Comparison of ENCODE assay signal across 8 cellular contexts in genomic region chr5:61673007-61673735, GRCh38.
DNase-seq lines count a peak whose midpoint lies in the region; ATAC-seq and TF ChIP-seq lines count a peak whose summit lies in the region.

No MANE protein-coding gene starts in this region.

- no peaks in the 10 kb centered on the region for H3K9me3 ChIP-seq in neural cell (ENCODE audit: low read length)

- H3K4me3 ChIP-seq in neural cell (ENCODE audit: low read length): no peak overlapping the region

- H3K27ac ChIP-seq in neural cell (ENCODE audit: low read length): peak overlapping the region; percentile 21

- H3K36me3 ChIP-seq in neural cell (ENCODE audit: insufficient read depth, low read length): no peaks in the 10 kb centered on the region

- no peaks in the 10 kb centered on the region for H3K79me2 ChIP-seq in neural cell (replicated peaks; ENCODE audit: insufficient read depth, low read length)

- no peak for TF ChIP-seq EP300 in neural cell (conservative IDR thresholded peaks at IDR 0.05; ENCODE audit: poor library complexity, severe bottlenecking)

- no peaks in the 10 kb centered on the region for H3K9me3 Mint-ChIP-seq in dendritic cell treated with granulocyte-macrophage colony-stimulating factor and Interleukin-4, amounts not matched to agents 40 ng/mL and 50 ng/mL, for 4 days
- H3K9me3 Mint-ChIP-seq in stimulated activated effector memory CD8-positive, alpha-beta T cell treated with anti-CD3 and anti-CD28 coated beads, Interleukin-12 subunit alpha, Interleukin-12 subunit beta, amount 100 ng/mL, for 72 hours: no peaks in the 10 kb centered on the region
- H3K9me3 Mint-ChIP-seq in activated CD4-positive, alpha-beta T cell treated with anti-CD3 and anti-CD28 coated beads, Interleukin-2, amount 10 ng/mL, durations not matched to agents 24 days and 14 days: no peaks in the 10 kb centered on the region

- no peak for TF ChIP-seq RAD21 in neural cell (conservative IDR thresholded peaks at IDR 0.05)

- peaks cover 9% of the 10 kb centered on the region for H3K27me3 Mint-ChIP-seq in dendritic cell treated with granulocyte-macrophage colony-stimulating factor and Interleukin-4, amounts not matched to agents 40 ng/mL and 50 ng/mL, for 4 days
- peaks cover 2% of the 10 kb centered on the region for H3K27me3 Mint-ChIP-seq in activated CD4-positive, alpha-beta T cell treated with anti-CD3 and anti-CD28 coated beads, Interleukin-2, amount 10 ng/mL, durations not matched to agents 24 days and 14 days

- no peak overlapping the region for H3K4me3 Mint-ChIP-seq in dendritic cell treated with granulocyte-macrophage colony-stimulating factor and Interleukin-4, amounts not matched to agents 40 ng/mL and 50 ng/mL, for 4 days
- no peak overlapping the region for H3K4me3 Mint-ChIP-seq in stimulated activated effector memory CD8-positive, alpha-beta T cell treated with anti-CD3 and anti-CD28 coated beads, Interleukin-12 subunit alpha, Interleukin-12 subunit beta, amount 100 ng/mL, for 72 hours
- no peak overlapping the region for H3K4me3 Mint-ChIP-seq in activated CD4-positive, alpha-beta T cell treated with anti-CD3 and anti-CD28 coated beads, Interleukin-2, amount 10 ng/mL, durations not matched to agents 24 days and 14 days

- H3F3A ChIP-seq in neural cell (ENCODE audit: insufficient read depth, low read length, poor library complexity, severe bottlenecking): no peaks in the 10 kb centered on the region

- no peak overlapping the region for H2AFZ ChIP-seq in neural cell (ENCODE audit: low read depth, low read length)

- DNase-seq in ELF-1 (ENCODE audit: low read depth, low spot score) (peak; percentile 50), NCI-H146 (lab: John Stamatoyannopoulos, UW) (peak; percentile 46), T1000 (lab: John Stamatoyannopoulos, UW) (no peak), NCI-H1092 treated with DMSO at 0.1 percent for 48 hours (lab: John Stamatoyannopoulos, UW) (no peak)
- no peak for DNase-seq in stimulated activated effector memory CD8-positive, alpha-beta T cell treated with anti-CD3 and anti-CD28 coated beads, Interleukin-12 subunit alpha, Interleukin-12 subunit beta, amount 100 ng/mL, for 72 hours (ENCODE audit: low spot score in 2 of 2)
- DNase-seq in activated CD4-positive, alpha-beta T cell treated with anti-CD3 and anti-CD28 coated beads, Interleukin-2, amount 10 ng/mL, durations not matched to agents 24 days and 14 days: no peak

- H3K27ac Mint-ChIP-seq in dendritic cell treated with granulocyte-macrophage colony-stimulating factor and Interleukin-4, amounts not matched to agents 40 ng/mL and 50 ng/mL, for 4 days: peak overlapping the region; percentile 60
- no peak overlapping the region for H3K27ac Mint-ChIP-seq in stimulated activated effector memory CD8-positive, alpha-beta T cell treated with anti-CD3 and anti-CD28 coated beads, Interleukin-12 subunit alpha, Interleukin-12 subunit beta, amount 100 ng/mL, for 72 hours
- no peak overlapping the region for H3K27ac Mint-ChIP-seq in activated CD4-positive, alpha-beta T cell treated with anti-CD3 and anti-CD28 coated beads, Interleukin-2, amount 10 ng/mL, durations not matched to agents 24 days and 14 days

- intact Hi-C loops in dendritic cell treated with granulocyte-macrophage colony-stimulating factor and Interleukin-4, amounts not matched to agents 40 ng/mL and 50 ng/mL, for 4 days (cut with micrococcal nuclease): no loop called here
- intact Hi-C loops in activated CD4-positive, alpha-beta T cell treated with anti-CD3 and anti-CD28 coated beads, Interleukin-2, amount 10 ng/mL, durations not matched to agents 24 days and 14 days (cut with micrococcal nuclease): no loop called here

- peaks cover 28% of the 10 kb centered on the region for H3K4me1 Mint-ChIP-seq in dendritic cell treated with granulocyte-macrophage colony-stimulating factor and Interleukin-4, amounts not matched to agents 40 ng/mL and 50 ng/mL, for 4 days (ENCODE audit: low read depth)
- no peaks in the 10 kb centered on the region for H3K4me1 Mint-ChIP-seq in stimulated activated effector memory CD8-positive, alpha-beta T cell treated with anti-CD3 and anti-CD28 coated beads, Interleukin-12 subunit alpha, Interleukin-12 subunit beta, amount 100 ng/mL, for 72 hours
- H3K4me1 Mint-ChIP-seq in activated CD4-positive, alpha-beta T cell treated with anti-CD3 and anti-CD28 coated beads, Interleukin-2, amount 10 ng/mL, durations not matched to agents 24 days and 14 days: no peaks in the 10 kb centered on the region

- no peaks in the 10 kb centered on the region for H4K20me1 ChIP-seq in neural cell (ENCODE audit: insufficient read depth)

- no peaks in the 10 kb centered on the region for H3K36me3 Mint-ChIP-seq in dendritic cell treated with granulocyte-macrophage colony-stimulating factor and Interleukin-4, amounts not matched to agents 40 ng/mL and 50 ng/mL, for 4 days (ENCODE audit: low read depth)
- no peaks in the 10 kb centered on the region for H3K36me3 Mint-ChIP-seq in stimulated activated effector memory CD8-positive, alpha-beta T cell treated with anti-CD3 and anti-CD28 coated beads, Interleukin-12 subunit alpha, Interleukin-12 subunit beta, amount 100 ng/mL, for 72 hours
- no peaks in the 10 kb centered on the region for H3K36me3 Mint-ChIP-seq in activated CD4-positive, alpha-beta T cell treated with anti-CD3 and anti-CD28 coated beads, Interleukin-2, amount 10 ng/mL, durations not matched to agents 24 days and 14 days (ENCODE audit: low read depth)

- no peak for TF ChIP-seq CTCF in neural cell (IDR thresholded peaks at IDR 0.05; ENCODE audit: poor library complexity, severe bottlenecking)

- no peak overlapping the region for H3K9ac ChIP-seq in neural cell (ENCODE audit: low read length)

- H3K4me2 ChIP-seq in neural cell (ENCODE audit: low read length): no peak overlapping the region

- ATAC-seq in stimulated activated effector memory CD8-positive, alpha-beta T cell treated with anti-CD3 and anti-CD28 coated beads, Interleukin-12 subunit alpha, Interleukin-12 subunit beta, amount 100 ng/mL, for 72 hours: no peak

- peaks cover 4% of the 10 kb centered on the region for H3K27me3 ChIP-seq in neural cell (ENCODE audit: insufficient read depth, low read depth, low read length)

- no peaks in the 10 kb centered on the region for H3K9me2 ChIP-seq in neural cell (ENCODE audit: insufficient read depth, low read length)

TF ChIP-seq in neural cell, 6 proteins besides CTCF, POLR2A, EP300 and RAD21:
- TF ChIP-seq TAF1 (IDR thresholded peaks at IDR 0.05; ENCODE audit: low read depth) (no peak), MXI1 (conservative IDR thresholded peaks at IDR 0.05; ENCODE audit: poor library complexity, severe bottlenecking) (no peak), EZH2 (IDR thresholded peaks at IDR 0.05; ENCODE audit: borderline replicate concordance, insufficient read depth, low read length, poor library complexity, severe bottlenecking) (no peak), POLR2AphosphoS5 (IDR thresholded peaks at IDR 0.05) (no peak), SMC3 (conservative IDR thresholded peaks at IDR 0.05; ENCODE audit: poor library complexity) (no peak)
- TF ChIP-seq, protein P1, sequence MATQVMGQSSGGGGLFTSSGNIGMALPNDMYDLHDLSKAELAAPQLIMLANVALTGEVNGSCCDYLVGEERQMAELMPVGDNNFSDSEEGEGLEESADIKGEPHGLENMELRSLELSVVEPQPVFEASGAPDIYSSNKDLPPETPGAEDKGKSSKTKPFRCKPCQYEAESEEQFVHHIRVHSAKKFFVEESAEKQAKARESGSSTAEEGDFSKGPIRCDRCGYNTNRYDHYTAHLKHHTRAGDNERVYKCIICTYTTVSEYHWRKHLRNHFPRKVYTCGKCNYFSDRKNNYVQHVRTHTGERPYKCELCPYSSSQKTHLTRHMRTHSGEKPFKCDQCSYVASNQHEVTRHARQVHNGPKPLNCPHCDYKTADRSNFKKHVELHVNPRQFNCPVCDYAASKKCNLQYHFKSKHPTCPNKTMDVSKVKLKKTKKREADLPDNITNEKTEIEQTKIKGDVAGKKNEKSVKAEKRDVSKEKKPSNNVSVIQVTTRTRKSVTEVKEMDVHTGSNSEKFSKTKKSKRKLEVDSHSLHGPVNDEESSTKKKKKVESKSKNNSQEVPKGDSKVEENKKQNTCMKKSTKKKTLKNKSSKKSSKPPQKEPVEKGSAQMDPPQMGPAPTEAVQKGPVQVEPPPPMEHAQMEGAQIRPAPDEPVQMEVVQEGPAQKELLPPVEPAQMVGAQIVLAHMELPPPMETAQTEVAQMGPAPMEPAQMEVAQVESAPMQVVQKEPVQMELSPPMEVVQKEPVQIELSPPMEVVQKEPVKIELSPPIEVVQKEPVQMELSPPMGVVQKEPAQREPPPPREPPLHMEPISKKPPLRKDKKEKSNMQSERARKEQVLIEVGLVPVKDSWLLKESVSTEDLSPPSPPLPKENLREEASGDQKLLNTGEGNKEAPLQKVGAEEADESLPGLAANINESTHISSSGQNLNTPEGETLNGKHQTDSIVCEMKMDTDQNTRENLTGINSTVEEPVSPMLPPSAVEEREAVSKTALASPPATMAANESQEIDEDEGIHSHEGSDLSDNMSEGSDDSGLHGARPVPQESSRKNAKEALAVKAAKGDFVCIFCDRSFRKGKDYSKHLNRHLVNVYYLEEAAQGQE (IDR thresholded peaks at IDR 0.05; ENCODE audit: borderline replicate concordance): no peak

Comparison
In these comparisons a context has a peak if more than half of its experiments do, and no peak if none do; other contexts are left out.
1. DNase-seq: peak in ELF-1 (single experiment) and NCI-H146 (single experiment); none in stimulated activated effector memory CD8-positive, alpha-beta T cell treated with anti-CD3 and anti-CD28 coated beads, Interleukin-12 subunit alpha, Interleukin-12 subunit beta, amount 100 ng/mL, for 72 hours (0 of 2), T1000 (single experiment), NCI-H1092 treated with DMSO at 0.1 percent for 48 hours (single experiment) and activated CD4-positive, alpha-beta T cell treated with anti-CD3 and anti-CD28 coated beads, Interleukin-2, amount 10 ng/mL, durations not matched to agents 24 days and 14 days (single experiment).